Comparison of ENCODE assay signal across 1 cellular context in genomic region chr14:99250636-99251208, GRCh38.
TF ChIP-seq lines count a peak whose summit lies in the region.

No MANE protein-coding gene starts in this region.

TF ChIP-seq in HEK293, 187 proteins besides CTCF, POLR2A, EP300 and RAD21 (continued from another document):
- TF ChIP-seq ZEB2 (tag by site-specific recombination; IDR thresholded peaks at IDR 0.05) (no peak), FEZF1 (tag by site-specific recombination; IDR thresholded peaks at IDR 0.05) (peak; percentile 56), ZNF600 (tag by site-specific recombination; IDR thresholded peaks at IDR 0.05) (peak; percentile 74; the same call in 1 of the 2 replicates), ZSCAN23 (tag by site-specific recombination; IDR thresholded peaks at IDR 0.05) (no peak), ZNF146 (tag by site-specific recombination; IDR thresholded peaks at IDR 0.05) (no peak), ZNF629 (tag by site-specific recombination; IDR thresholded peaks at IDR 0.05) (0 out of 2 replicates have a peak, but pooled peaks have one; percentile 22), ZFP69B (tag by site-specific recombination; IDR thresholded peaks at IDR 0.05) (peak; percentile 97), GLIS2 (tag by site-specific recombination; IDR thresholded peaks at IDR 0.05) (peak; percentile 23; the same call in 1 of the 2 replicates), ZNF2 (tag by site-specific recombination; IDR thresholded peaks at IDR 0.05) (0 out of 2 replicates have a peak, but pooled peaks have one; percentile 31), ZNF10 (tag by site-specific recombination; IDR thresholded peaks at IDR 0.05) (0 out of 2 replicates have a peak, but pooled peaks have one; percentile 9), GLIS1 (tag by site-specific recombination; IDR thresholded peaks at IDR 0.05) (0 out of 2 replicates have a peak, but pooled peaks have one; percentile 33), ZNF335 (tag by site-specific recombination; conservative IDR thresholded peaks at IDR 0.05) (no peak), ATF2 (tag by site-specific recombination; IDR thresholded peaks at IDR 0.05; ENCODE audit: low read depth) (0 out of 2 replicates have a peak, but pooled peaks have one; percentile 14)
